Comparison of ENCODE assay signal across 13 cellular contexts in genomic region chr10:580796-581195, GRCh38.
A peak's percentile ranks its signal among the peaks of the same experiment; 100 is the strongest.
DNase-seq lines count a peak whose midpoint lies in the region; ATAC-seq and TF ChIP-seq lines count a peak whose summit lies in the region.
"Had no signal": no experiment of that assay in that cellular context is flagged by ENCODE, and none has a peak within 500 bp of the region (broad histone marks: within the 10 kb centered on the region; RNA-seq: fewer than 3 reads in every experiment).

No MANE protein-coding gene starts in this region.

- ATAC-seq in right cardiac atrium (peak; percentile 80 to 82), HG02938 (IDR thresholded peaks at IDR 0.05; ENCODE audit: unreplicated experiment) (no peak)
- ATAC-seq: activated CD8-positive, alpha-beta T cell treated with anti-CD3 and anti-CD28 coated beads, Interleukin-2, amount 10 ng/mL, durations not matched to agents 7 days and 5 days had no signal

- H2AFZ ChIP-seq in Karpas-422 (ENCODE audit: low read length), result no peak overlapping the region

- H3K9me2 ChIP-seq in Karpas-422 (replicated peaks; ENCODE audit: insufficient read depth, low read length), result no peaks in the 10 kb centered on the region

- H3K79me2 ChIP-seq in Karpas-422 (ENCODE audit: low read length), result no peaks in the 10 kb centered on the region

- H3K36me3 Mint-ChIP-seq in brain, result peaks cover under 1% of the 10 kb centered on the region

- intact Hi-C loops in right cardiac atrium (cut with DNase I), result no loop called here

- no peaks in the 10 kb centered on the region for H4K20me1 ChIP-seq in Karpas-422 (ENCODE audit: insufficient read depth, low read depth, low read length)

- H3K4me1 ChIP-seq in right cardiac atrium (ENCODE audit: control insufficient read depth, insufficient read depth, low read length) (peaks cover 3% of the 10 kb centered on the region), subcutaneous abdominal adipose tissue (ENCODE audit: control insufficient read depth in 5 of 5, insufficient read depth in 5 of 5, low read length in 5 of 5) (peaks cover 6 to 10% (median 10%) of the 10 kb centered on the region in 5 donors), Karpas-422 (ENCODE audit: low read length) (no peaks in the 10 kb centered on the region)

- H3K9me3 ChIP-seq in right cardiac atrium (ENCODE audit: control insufficient read depth, low read length), result no peaks in the 10 kb centered on the region
- H3K9me3 ChIP-seq in subcutaneous abdominal adipose tissue (ENCODE audit: control insufficient read depth in 5 of 5, low read length in 5 of 5), result peaks cover 0 to 3% (median 0%) of the 10 kb centered on the region in 5 donors
- H3K9me3 ChIP-seq in Karpas-422 (ENCODE audit: low read length), result peaks cover 3% of the 10 kb centered on the region; the same call in 1 of the 2 replicates

- H3K9ac ChIP-seq in subcutaneous abdominal adipose tissue (ENCODE audit: low read length in 5 of 5) (no peak overlapping the region), Karpas-422 (ENCODE audit: low read length) (no peak overlapping the region)

- peaks cover 2% of the 10 kb centered on the region for H3K27me3 Mint-ChIP-seq in brain

- H3K9me3 Mint-ChIP-seq in brain, result peaks cover 0 to 3% (median 0%) of the 10 kb centered on the region in 5 experiments

- H3K27ac ChIP-seq in right cardiac atrium (ENCODE audit: low read length) (no peak overlapping the region), subcutaneous abdominal adipose tissue (ENCODE audit: low read depth, low read length) (peak overlapping the region; percentile 42), Karpas-422 (ENCODE audit: low read length) (no peak overlapping the region)

- H3K27ac Mint-ChIP-seq in brain, result peak overlapping the region in 3 of 5 experiments; percentile 38 to 89 (median 50)
- H3K27ac Mint-ChIP-seq: activated CD8-positive, alpha-beta T cell treated with anti-CD3 and anti-CD28 coated beads, Interleukin-2, amount 10 ng/mL, durations not matched to agents 7 days and 5 days had no signal

- 51% methylated on average over 7 of the region's 7 CpGs for WGBS in right cardiac atrium

- DNase-seq in HCEC 1CT (peak; percentile 94), right cardiac atrium (no peak), NCI-H2196 (lab: John Stamatoyannopoulos, UW; ENCODE audit: unreplicated experiment) (no peak), SK-N-DZ (ENCODE audit: low spot score) (no peak), Karpas-422 (no peak)
- DNase-seq: activated CD8-positive, alpha-beta T cell treated with anti-CD3 and anti-CD28 coated beads, Interleukin-2, amount 10 ng/mL, durations not matched to agents 7 days and 5 days; DMS79 treated with DMSO at 0.1 percent for 48 hours; NCI-H146; SIG-M5; stimulated activated CD4-positive, alpha-beta T cell treated with anti-CD3 and anti-CD28 coated beads, Interleukin-2, amount 100 ng/mL, for 48 hours had no signal

- no peak overlapping the region for H3K4me2 ChIP-seq in Karpas-422 (ENCODE audit: low read depth, low read length, poor library complexity, severe bottlenecking)

- peaks cover 81% of the 10 kb centered on the region for H3K4me1 Mint-ChIP-seq in brain

- H3K36me3 ChIP-seq in subcutaneous abdominal adipose tissue (ENCODE audit: control insufficient read depth in 5 of 5, insufficient read depth in 5 of 5, low read length in 5 of 5) (no peaks in the 10 kb centered on the region), Karpas-422 (ENCODE audit: insufficient read depth, low read length) (no peaks in the 10 kb centered on the region)

- TF ChIP-seq CTCF in brain (conservative IDR thresholded peaks at IDR 0.05), result no peak

- no peak overlapping the region for H3K4me3 Mint-ChIP-seq in brain
- H3K4me3 Mint-ChIP-seq: activated CD8-positive, alpha-beta T cell treated with anti-CD3 and anti-CD28 coated beads, Interleukin-2, amount 10 ng/mL, durations not matched to agents 7 days and 5 days had no signal

- no peaks in the 10 kb centered on the region for H3K27me3 ChIP-seq in right cardiac atrium (ENCODE audit: control insufficient read depth, insufficient read depth)
- H3K27me3 ChIP-seq in subcutaneous abdominal adipose tissue (ENCODE audit: control insufficient read depth in 5 of 5, insufficient read depth in 4 of 5, low read length in 5 of 5), result no peaks in the 10 kb centered on the region
- no peaks in the 10 kb centered on the region for H3K27me3 ChIP-seq in Karpas-422 (ENCODE audit: low read length)

- H3K4me3 ChIP-seq in right cardiac atrium (ENCODE audit: low read length), result no peak overlapping the region
- no peak overlapping the region for H3K4me3 ChIP-seq in subcutaneous abdominal adipose tissue (ENCODE audit: low read depth in 1 of 5, low read length in 5 of 5)
- H3K4me3 ChIP-seq in Karpas-422 (ENCODE audit: low read length), result no peak overlapping the region
